In the genomic region with DNA sequence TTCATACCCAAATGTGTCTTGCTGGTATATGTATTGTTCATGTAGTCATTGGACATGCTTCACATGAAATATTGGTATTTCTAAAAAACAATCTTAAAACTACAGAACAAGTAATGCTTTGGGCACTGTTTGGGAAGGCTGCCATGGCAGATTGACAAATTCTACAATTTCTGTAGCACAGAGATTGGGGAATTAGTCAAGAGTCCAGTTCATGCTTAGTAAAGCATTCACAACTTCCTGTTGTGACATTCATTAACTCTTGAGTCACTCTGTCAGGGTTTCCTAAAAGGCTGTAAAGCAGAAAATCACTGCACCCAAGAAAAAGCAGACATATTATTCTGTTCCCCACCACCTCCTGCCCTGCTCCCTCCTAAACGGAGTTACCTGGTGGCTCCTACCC, we compare ENCODE assay signal across 14 cellular contexts.
DNase-seq lines count a peak whose midpoint lies in the region; ATAC-seq, FAIRE-seq and TF ChIP-seq lines count a peak whose summit lies in the region.
"Had no signal": no experiment of that assay in that cellular context is flagged by ENCODE, and none has a peak within 500 bp of the region (broad histone marks: within the 10 kb centered on the region; RNA-seq: fewer than 3 reads in every experiment).

No MANE protein-coding gene starts in this region.

- no peaks in the 10 kb centered on the region for H3K9me3 ChIP-seq in astrocyte (ENCODE audit: insufficient read depth, low read depth, low read length)

- peak; percentile 85 for FAIRE-seq in astrocyte (lab: Jason Lieb, UNC)
- FAIRE-seq: RCC 7860, small intestine had no signal

- H3K36me3 Mint-ChIP-seq in astrocyte (ENCODE audit: low read depth, unreplicated experiment): no peaks in the 10 kb centered on the region

- no peaks in the 10 kb centered on the region for H4K20me1 ChIP-seq in astrocyte (ENCODE audit: insufficient read depth, low read length)

- DNase-seq in EL: peak; percentile 68
- peak; percentile 20 for DNase-seq in astrocyte (ENCODE audit: low read depth)
- DNase-seq in left lobe of liver (ENCODE audit: low spot score): no peak
- no peak for DNase-seq in superior temporal gyrus (ENCODE audit: extremely low spot score)
- no peak for DNase-seq in KG1 (lab: John Stamatoyannopoulos, UW)
- DNase-seq in Right ventricle myocardium inferior (ENCODE audit: missing footprints): no peak
- DNase-seq: activated CD4-positive, alpha-beta memory T cell treated with anti-CD3 and anti-CD28 coated beads, Interleukin-2, amount 10 ng/mL, durations not matched to agents 7 days and 5 days; Calu3; NCI-H1436; NCI-H510A treated with DMSO at 0.1 percent for 48 hours; small intestine had no signal

- H3K9me3 Mint-ChIP-seq in astrocyte (ENCODE audit: unreplicated experiment): peaks cover 2% of the 10 kb centered on the region
- H3K9me3 Mint-ChIP-seq: activated CD4-positive, alpha-beta memory T cell treated with anti-CD3 and anti-CD28 coated beads, Interleukin-2, amount 10 ng/mL, durations not matched to agents 7 days and 5 days had no signal

- peak overlapping the region; percentile 11 for H3K4me3 Mint-ChIP-seq in astrocyte (ENCODE audit: unreplicated experiment)
- H3K4me3 Mint-ChIP-seq: activated CD4-positive, alpha-beta memory T cell treated with anti-CD3 and anti-CD28 coated beads, Interleukin-2, amount 10 ng/mL, durations not matched to agents 7 days and 5 days had no signal

- peaks cover 18% of the 10 kb centered on the region for H3K4me1 Mint-ChIP-seq in astrocyte (ENCODE audit: low read depth, unreplicated experiment)
- H3K4me1 Mint-ChIP-seq: activated CD4-positive, alpha-beta memory T cell treated with anti-CD3 and anti-CD28 coated beads, Interleukin-2, amount 10 ng/mL, durations not matched to agents 7 days and 5 days had no signal

- H3K27me3 ChIP-seq in astrocyte (ENCODE audit: insufficient read depth, low read length): no peaks in the 10 kb centered on the region

- no peak overlapping the region for H3K4me2 ChIP-seq in astrocyte (ENCODE audit: low read length)

- H3K4me1 ChIP-seq in astrocyte (ENCODE audit: insufficient read depth, low read length): peaks cover 4% of the 10 kb centered on the region

- H3K79me2 ChIP-seq in astrocyte (ENCODE audit: insufficient read depth, low read length): no peaks in the 10 kb centered on the region

- ATAC-seq in HG02759 (IDR thresholded peaks at IDR 0.05; ENCODE audit: unreplicated experiment) (peak; percentile 67), left lobe of liver (peak; percentile 63), HG02642 (IDR thresholded peaks at IDR 0.05; ENCODE audit: poor library complexity, unreplicated experiment) (no peak), Right ventricle myocardium inferior (no peak)

- H3K4me3 ChIP-seq in astrocyte (ENCODE audit: insufficient read depth, low read depth, low read length): no peak overlapping the region

- H3K27ac Mint-ChIP-seq in astrocyte (ENCODE audit: unreplicated experiment): no peak overlapping the region
- H3K27ac Mint-ChIP-seq: activated CD4-positive, alpha-beta memory T cell treated with anti-CD3 and anti-CD28 coated beads, Interleukin-2, amount 10 ng/mL, durations not matched to agents 7 days and 5 days had no signal

- TF ChIP-seq CTCF in astrocyte (IDR thresholded peaks at IDR 0.05; ENCODE audit: insufficient read depth, low read depth, low read length): no peak

- H3K27ac ChIP-seq in astrocyte (ENCODE audit: low read depth, low read length): no peak overlapping the region

- no peaks in the 10 kb centered on the region for H3K36me3 ChIP-seq in astrocyte (ENCODE audit: insufficient read depth, low read length)

- intact Hi-C loops in Right ventricle myocardium inferior (cut with DNase I): no loop called here

- no peaks in the 10 kb centered on the region for H3K27me3 Mint-ChIP-seq in astrocyte (ENCODE audit: low read depth, unreplicated experiment)

- no peak overlapping the region for H3K9ac ChIP-seq in astrocyte (ENCODE audit: low read length)

- no peak overlapping the region for H2AFZ ChIP-seq in astrocyte (ENCODE audit: low read depth, low read length)

Comparison
In these comparisons a context has a peak if more than half of its experiments do, and no peak if none do; other contexts are left out.
1. DNase-seq: peak in EL (single experiment) and astrocyte (single experiment); none in left lobe of liver (single experiment), superior temporal gyrus (single experiment), KG1 (single experiment) and Right ventricle myocardium inferior (single experiment).
2. ATAC-seq: peak in HG02759 (single experiment) and left lobe of liver (single experiment); none in HG02642 (single experiment) and Right ventricle myocardium inferior (single experiment).